In genomic region chr15:60548101-60548500, GRCh38 we compare ENCODE assay signal across 11 cellular contexts.
DNase-seq lines count a peak whose midpoint lies in the region; ATAC-seq lines count a peak whose summit lies in the region.
"Had no signal": no experiment of that assay in that cellular context is flagged by ENCODE, and none has a peak within 500 bp of the region (broad histone marks: within the 10 kb centered on the region; RNA-seq: fewer than 3 reads in every experiment).

No MANE protein-coding gene starts in this region.

- no peak overlapping the region for H2BK5ac ChIP-seq in mesenchymal stem cell (ENCODE audit: low read depth, low read length, poor library complexity, severe bottlenecking)

- H2BK120ac ChIP-seq in mesenchymal stem cell (ENCODE audit: low read depth, low read length), result no peak overlapping the region

- H3K36me3 Mint-ChIP-seq in activated naive CD8-positive, alpha-beta T cell treated with anti-CD3 and anti-CD28 coated beads for 36 hours, result peaks cover 12% of the 10 kb centered on the region

- no peak overlapping the region for H2BK15ac ChIP-seq in mesenchymal stem cell (ENCODE audit: low read depth, poor library complexity, severe bottlenecking)

- H3K27ac ChIP-seq in mesenchymal stem cell (ENCODE audit: low read length, poor library complexity, severe bottlenecking), result no peak overlapping the region
- H3K27ac ChIP-seq: 22Rv1, heart left ventricle had no signal

- DNase-seq in NCI-H2107 treated with DMSO at 0.1 percent for 48 hours (lab: John Stamatoyannopoulos, UW; ENCODE audit: unreplicated experiment), result peak; percentile 41
- no peak for DNase-seq in NCI-H2107 (lab: John Stamatoyannopoulos, UW)
- DNase-seq in activated naive CD8-positive, alpha-beta T cell treated with anti-CD3 and anti-CD28 coated beads for 36 hours, result peak; percentile 80
- DNase-seq in stimulated activated naive CD4-positive, alpha-beta T cell treated with Interleukin-2 at 50 U/mL for 16 hours (lab: John Stamatoyannopoulos, UW), result peak; percentile 72
- DNase-seq in LoVo (ENCODE audit: low spot score), result no peak
- DNase-seq in mesenchymal stem cell, result no peak
- no peak for DNase-seq in NCI-H82 treated with DMSO at 0.1 percent for 48 hours (lab: John Stamatoyannopoulos, UW; ENCODE audit: unreplicated experiment)
- DNase-seq: heart left ventricle, NCI-H2171 treated with DMSO at 0.1 percent for 48 hours had no signal

- no peaks in the 10 kb centered on the region for H3K9me3 Mint-ChIP-seq in activated naive CD8-positive, alpha-beta T cell treated with anti-CD3 and anti-CD28 coated beads for 36 hours

- no peak overlapping the region for H2AK5ac ChIP-seq in mesenchymal stem cell (ENCODE audit: low read length, severe bottlenecking)

- ATAC-seq in HG03460 (IDR thresholded peaks at IDR 0.05; ENCODE audit: unreplicated experiment), result peak; percentile 59
- ATAC-seq: heart left ventricle had no signal

- WGBS in mesenchymal stem cell, result 93% methylated on average over 7 of the region's 7 CpGs

- no peak overlapping the region for H3K9ac ChIP-seq in mesenchymal stem cell (ENCODE audit: low read length)

- no peaks in the 10 kb centered on the region for H3K79me1 ChIP-seq in mesenchymal stem cell (replicated peaks; ENCODE audit: low read length, poor library complexity, severe bottlenecking)

- H3K27me3 ChIP-seq in mesenchymal stem cell (ENCODE audit: control insufficient read depth in 1 of 2, insufficient read depth in 1 of 2, low read length in 2 of 2), result no peaks in the 10 kb centered on the region
- H3K27me3 ChIP-seq: heart left ventricle had no signal

- H2AFZ ChIP-seq in mesenchymal stem cell (ENCODE audit: low read depth, low read length), result no peak overlapping the region

- no peak overlapping the region for H2BK12ac ChIP-seq in mesenchymal stem cell (ENCODE audit: low read length in 2 of 2)

- no peak overlapping the region for H4K91ac ChIP-seq in mesenchymal stem cell (ENCODE audit: low read length)

- H3K27ac Mint-ChIP-seq in activated naive CD8-positive, alpha-beta T cell treated with anti-CD3 and anti-CD28 coated beads for 36 hours, result peak overlapping the region; percentile 94

- H3K18ac ChIP-seq in mesenchymal stem cell (ENCODE audit: low read depth in 1 of 2, low read length in 2 of 2), result no peak overlapping the region

- no peak overlapping the region for H3K4me3 ChIP-seq in mesenchymal stem cell (ENCODE audit: insufficient read depth in 1 of 2, low read depth in 1 of 2, low read length in 2 of 2)
- H3K4me3 ChIP-seq: heart left ventricle had no signal

- no peak overlapping the region for H4K8ac ChIP-seq in mesenchymal stem cell (ENCODE audit: low read length)

- no peak overlapping the region for H3K23ac ChIP-seq in mesenchymal stem cell (ENCODE audit: low read length in 2 of 2)

- no peaks in the 10 kb centered on the region for H3K4me1 ChIP-seq in mesenchymal stem cell (ENCODE audit: control insufficient read depth, insufficient read depth, low read depth, low read length)

- H3K9me3 ChIP-seq in mesenchymal stem cell (ENCODE audit: control insufficient read depth, low read length), result no peaks in the 10 kb centered on the region
- H3K9me3 ChIP-seq: heart left ventricle had no signal

- H3K27me3 Mint-ChIP-seq in activated naive CD8-positive, alpha-beta T cell treated with anti-CD3 and anti-CD28 coated beads for 36 hours, result no peaks in the 10 kb centered on the region

- H3K4me1 Mint-ChIP-seq in activated naive CD8-positive, alpha-beta T cell treated with anti-CD3 and anti-CD28 coated beads for 36 hours, result peaks cover 92% of the 10 kb centered on the region

- H3K36me3 ChIP-seq in mesenchymal stem cell (ENCODE audit: control insufficient read depth in 1 of 2, insufficient read depth in 2 of 2, low read depth in 1 of 2, low read length in 2 of 2), result no peaks in the 10 kb centered on the region
- H3K36me3 ChIP-seq: heart left ventricle had no signal

- peak overlapping the region; percentile 57 for H3K4me3 Mint-ChIP-seq in activated naive CD8-positive, alpha-beta T cell treated with anti-CD3 and anti-CD28 coated beads for 36 hours

- H3K4me2 ChIP-seq in mesenchymal stem cell (ENCODE audit: low read length, poor library complexity, severe bottlenecking), result no peak overlapping the region

- H3K14ac ChIP-seq in mesenchymal stem cell (ENCODE audit: low read length in 2 of 2), result no peak overlapping the region

- H3K4ac ChIP-seq in mesenchymal stem cell (ENCODE audit: low read depth in 1 of 2, low read length in 2 of 2), result no peak overlapping the region

Comparison
In these comparisons a context has a peak if more than half of its experiments do, and no peak if none do; other contexts are left out.
1. DNase-seq: peak in NCI-H2107 treated with DMSO at 0.1 percent for 48 hours (single experiment), activated naive CD8-positive, alpha-beta T cell treated with anti-CD3 and anti-CD28 coated beads for 36 hours (single experiment) and stimulated activated naive CD4-positive, alpha-beta T cell treated with Interleukin-2 at 50 U/mL for 16 hours (single experiment); none in NCI-H2107 (single experiment), LoVo (single experiment), mesenchymal stem cell (single experiment) and NCI-H82 treated with DMSO at 0.1 percent for 48 hours (single experiment).